In the genomic region with DNA sequence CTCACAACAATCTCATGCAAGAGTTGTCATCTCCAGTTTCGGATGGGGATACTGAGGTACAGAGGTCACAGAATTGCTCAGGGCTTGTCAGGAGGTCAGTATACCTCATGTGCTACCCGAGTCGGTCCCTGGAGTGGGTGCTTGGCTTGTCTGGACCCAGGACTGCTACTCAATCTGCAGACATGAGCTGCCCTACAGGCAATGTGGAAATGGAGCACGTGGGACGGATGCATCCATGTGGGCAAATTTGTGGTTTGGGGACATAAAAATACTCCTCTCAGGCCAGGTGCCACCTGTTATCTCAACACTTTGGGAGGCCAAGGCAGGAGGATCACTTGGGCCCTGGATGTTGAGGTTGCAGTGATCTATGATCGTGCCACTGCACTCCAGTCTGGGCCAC, we compare ENCODE assay signal across 1 cellular context.
TF ChIP-seq lines count a peak whose summit lies in the region.

No MANE protein-coding gene starts in this region.

TF ChIP-seq in A549, 52 proteins besides CTCF, POLR2A, EP300 and RAD21:
- TF ChIP-seq, protein P1, sequence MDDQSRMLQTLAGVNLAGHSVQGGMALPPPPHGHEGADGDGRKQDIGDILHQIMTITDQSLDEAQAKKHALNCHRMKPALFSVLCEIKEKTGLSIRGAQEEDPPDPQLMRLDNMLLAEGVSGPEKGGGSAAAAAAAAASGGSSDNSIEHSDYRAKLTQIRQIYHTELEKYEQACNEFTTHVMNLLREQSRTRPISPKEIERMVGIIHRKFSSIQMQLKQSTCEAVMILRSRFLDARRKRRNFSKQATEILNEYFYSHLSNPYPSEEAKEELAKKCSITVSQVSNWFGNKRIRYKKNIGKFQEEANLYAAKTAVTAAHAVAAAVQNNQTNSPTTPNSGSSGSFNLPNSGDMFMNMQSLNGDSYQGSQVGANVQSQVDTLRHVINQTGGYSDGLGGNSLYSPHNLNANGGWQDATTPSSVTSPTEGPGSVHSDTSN (IDR thresholded peaks at IDR 0.05): no peak
- no peak for TF ChIP-seq RARB (CRISPR knock-in tag; IDR thresholded peaks at IDR 0.05)
- no peak for TF ChIP-seq JUN (IDR thresholded peaks at IDR 0.05)
- TF ChIP-seq SMC3 (IDR thresholded peaks at IDR 0.05): no peak
- TF ChIP-seq, protein P2, sequence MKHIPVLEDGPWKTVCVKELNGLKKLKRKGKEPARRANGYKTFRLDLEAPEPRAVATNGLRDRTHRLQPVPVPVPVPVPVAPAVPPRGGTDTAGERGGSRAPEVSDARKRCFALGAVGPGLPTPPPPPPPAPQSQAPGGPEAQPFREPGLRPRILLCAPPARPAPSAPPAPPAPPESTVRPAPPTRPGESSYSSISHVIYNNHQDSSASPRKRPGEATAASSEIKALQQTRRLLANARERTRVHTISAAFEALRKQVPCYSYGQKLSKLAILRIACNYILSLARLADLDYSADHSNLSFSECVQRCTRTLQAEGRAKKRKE (CRISPR knock-in tag; IDR thresholded peaks at IDR 0.05; ENCODE audit: low read depth): no peak
- no peak for TF ChIP-seq ESRRA (IDR thresholded peaks at IDR 0.05; ENCODE audit: borderline replicate concordance, low read length)
- TF ChIP-seq ZSCAN20 (CRISPR knock-in tag; IDR thresholded peaks at IDR 0.05): no peak
- TF ChIP-seq FOSL2 (IDR thresholded peaks at IDR 0.05): no peak
- no peak for TF ChIP-seq FOSL2 (CRISPR knock-in tag; IDR thresholded peaks at IDR 0.05)
- TF ChIP-seq NFE2L2 (conservative IDR thresholded peaks at IDR 0.05; ENCODE audit: low read length): no peak
- TF ChIP-seq KDM5A (IDR thresholded peaks at IDR 0.05): no peak
- TF ChIP-seq, protein P3, sequence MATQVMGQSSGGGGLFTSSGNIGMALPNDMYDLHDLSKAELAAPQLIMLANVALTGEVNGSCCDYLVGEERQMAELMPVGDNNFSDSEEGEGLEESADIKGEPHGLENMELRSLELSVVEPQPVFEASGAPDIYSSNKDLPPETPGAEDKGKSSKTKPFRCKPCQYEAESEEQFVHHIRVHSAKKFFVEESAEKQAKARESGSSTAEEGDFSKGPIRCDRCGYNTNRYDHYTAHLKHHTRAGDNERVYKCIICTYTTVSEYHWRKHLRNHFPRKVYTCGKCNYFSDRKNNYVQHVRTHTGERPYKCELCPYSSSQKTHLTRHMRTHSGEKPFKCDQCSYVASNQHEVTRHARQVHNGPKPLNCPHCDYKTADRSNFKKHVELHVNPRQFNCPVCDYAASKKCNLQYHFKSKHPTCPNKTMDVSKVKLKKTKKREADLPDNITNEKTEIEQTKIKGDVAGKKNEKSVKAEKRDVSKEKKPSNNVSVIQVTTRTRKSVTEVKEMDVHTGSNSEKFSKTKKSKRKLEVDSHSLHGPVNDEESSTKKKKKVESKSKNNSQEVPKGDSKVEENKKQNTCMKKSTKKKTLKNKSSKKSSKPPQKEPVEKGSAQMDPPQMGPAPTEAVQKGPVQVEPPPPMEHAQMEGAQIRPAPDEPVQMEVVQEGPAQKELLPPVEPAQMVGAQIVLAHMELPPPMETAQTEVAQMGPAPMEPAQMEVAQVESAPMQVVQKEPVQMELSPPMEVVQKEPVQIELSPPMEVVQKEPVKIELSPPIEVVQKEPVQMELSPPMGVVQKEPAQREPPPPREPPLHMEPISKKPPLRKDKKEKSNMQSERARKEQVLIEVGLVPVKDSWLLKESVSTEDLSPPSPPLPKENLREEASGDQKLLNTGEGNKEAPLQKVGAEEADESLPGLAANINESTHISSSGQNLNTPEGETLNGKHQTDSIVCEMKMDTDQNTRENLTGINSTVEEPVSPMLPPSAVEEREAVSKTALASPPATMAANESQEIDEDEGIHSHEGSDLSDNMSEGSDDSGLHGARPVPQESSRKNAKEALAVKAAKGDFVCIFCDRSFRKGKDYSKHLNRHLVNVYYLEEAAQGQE (IDR thresholded peaks at IDR 0.05): no peak
- no peak for TF ChIP-seq FOXS1 (CRISPR knock-in tag; IDR thresholded peaks at IDR 0.05)
